ENCODE assay signal across 17 cellular contexts in genomic region chr6:122555561-122555960, GRCh38. TPM values are rescaled to one million over a fixed set of nuclear protein-coding genes. Genes with fewer than 3 reads are reported as not detected.
A peak's percentile ranks its signal among the peaks of the same experiment; 100 is the strongest.
DNase-seq lines count a peak whose midpoint lies in the region; ATAC-seq and TF ChIP-seq lines count a peak whose summit lies in the region.
"Had no signal": no experiment of that assay in that cellular context is flagged by ENCODE, and none has a peak within 500 bp of the region (broad histone marks: within the 10 kb centered on the region; RNA-seq: fewer than 3 reads in every experiment).

No MANE protein-coding gene starts in this region.

- no peaks in the 10 kb centered on the region for H3K27me3 ChIP-seq in cardiac muscle cell
- H3K27me3 ChIP-seq in right atrium auricular region, result no peaks in the 10 kb centered on the region
- H3K27me3 ChIP-seq: BLaER1 treated with 17β-estradiol and CSF1 and Interleukin-3, amounts not matched to agents 10 nM and 100 nM had no signal

- TF ChIP-seq CTCF in cardiac muscle cell (IDR thresholded peaks at IDR 0.05; ENCODE audit: low read depth, low read length), result no peak
- no peak for TF ChIP-seq CTCF in right atrium auricular region (IDR thresholded peaks at IDR 0.05)

- DNase-seq in NCI-H1694 (lab: John Stamatoyannopoulos, UW) (peak; percentile 2), NCI-H1694 treated with DMSO at 0.1 percent for 48 hours (lab: John Stamatoyannopoulos, UW) (no peak), cardiac muscle cell (ENCODE audit: low read depth in 1 of 2, low spot score in 1 of 2) (no peak), right atrium auricular region (ENCODE audit: low spot score) (no peak)
- DNase-seq: AML-193; Caco-2; Calu3; CD4-positive, alpha-beta T cell; CD8-positive, alpha-beta T cell; DMS79 treated with DMSO at 0.1 percent for 48 hours; GF-D8 had no signal

- H3K9me3 ChIP-seq in cardiac muscle cell (ENCODE audit: low read depth) (no peaks in the 10 kb centered on the region), right atrium auricular region (no peaks in the 10 kb centered on the region)
- H3K9me3 ChIP-seq: A549, Caco-2 had no signal

- H3K27ac ChIP-seq in cardiac muscle cell, result peak overlapping the region; percentile 68
- no peak overlapping the region for H3K27ac ChIP-seq in right atrium auricular region
- H3K27ac ChIP-seq: 22Rv1; A549; BLaER1 treated with 17β-estradiol and CSF1 and Interleukin-3, amounts not matched to agents 10 nM and 100 nM; C4-2B had no signal

- H3K4me1 ChIP-seq in cardiac muscle cell (ENCODE audit: low read depth) (peaks cover 26% of the 10 kb centered on the region), right atrium auricular region (no peaks in the 10 kb centered on the region)
- H3K4me1 ChIP-seq: A549; BLaER1 treated with 17β-estradiol and CSF1 and Interleukin-3, amounts not matched to agents 10 nM and 100 nM; Caco-2 had no signal

- no peak for ATAC-seq in HG03460 (IDR thresholded peaks at IDR 0.05; ENCODE audit: unreplicated experiment)
- ATAC-seq: A549; CD8-positive, alpha-beta T cell had no signal

- H3K36me3 ChIP-seq in cardiac muscle cell (no peaks in the 10 kb centered on the region), right atrium auricular region (no peaks in the 10 kb centered on the region)
- H3K36me3 ChIP-seq: BLaER1 treated with 17β-estradiol and CSF1 and Interleukin-3, amounts not matched to agents 10 nM and 100 nM had no signal

- H3K4me3 ChIP-seq in cardiac muscle cell (no peak overlapping the region), right atrium auricular region (no peak overlapping the region)
- H3K4me3 ChIP-seq: A549; BLaER1 treated with 17β-estradiol and CSF1 and Interleukin-3, amounts not matched to agents 10 nM and 100 nM had no signal

RNA-seq across cellular contexts. Expression of gene PKIB, which starts 54.6 kb away (rescaled TPM):
- total RNA-seq in cardiac muscle cell, result 51.0 and 69.1 TPM in 2 replicates
- polyA plus RNA-seq in cardiac muscle cell, result 71.4 and 85.8 TPM in 2 replicates
- not detected for total RNA-seq in right atrium auricular region
- polyA plus RNA-seq: BJ had no signal

Comparison
In these comparisons a context has a peak if more than half of its experiments do, and no peak if none do; other contexts are left out.
1. RNA of gene PKIB, which starts 54.6 kb away (total RNA-seq): 51.0 to 69.1 TPM in cardiac muscle cell; not detected in right atrium auricular region; every median in the first group is over 10 times any median in the second.